In genomic region chr4:113692809-113693411, GRCh38 we compare ENCODE assay signal across 9 cellular contexts.
DNase-seq lines count a peak whose midpoint lies in the region; ATAC-seq and TF ChIP-seq lines count a peak whose summit lies in the region.
"Had no signal": no experiment of that assay in that cellular context is flagged by ENCODE, and none has a peak within 500 bp of the region (broad histone marks: within the 10 kb centered on the region; RNA-seq: fewer than 3 reads in every experiment).

No MANE protein-coding gene starts in this region.

- peak overlapping the region in 3 of 4 donors; percentile 10 to 39 (median 16) for H3K4me3 Mint-ChIP-seq in CD4-positive, CD25-positive, alpha-beta regulatory T cell
- H3K4me3 Mint-ChIP-seq: brain had no signal

- ATAC-seq in CD4-positive, CD25-positive, alpha-beta regulatory T cell (ENCODE audit: low read depth in 2 of 2): peak in 1 of 2 donors; percentile 48
- ATAC-seq in GM21367 (IDR thresholded peaks at IDR 0.05; ENCODE audit: unreplicated experiment) (peak; percentile 70), HG03521 (IDR thresholded peaks at IDR 0.05; ENCODE audit: unreplicated experiment) (peak; percentile 66)

- H3K4me1 ChIP-seq in CD4-positive, CD25-positive, alpha-beta regulatory T cell (ENCODE audit: control insufficient read depth, insufficient read depth, low read length, poor library complexity, severe bottlenecking): peaks cover 11% of the 10 kb centered on the region
- H3K4me1 ChIP-seq in effector memory CD4-positive, alpha-beta T cell (ENCODE audit: control insufficient read depth, insufficient read depth, low read length, poor library complexity, severe bottlenecking): peaks cover 5% of the 10 kb centered on the region
- H3K4me1 ChIP-seq in Peyer's patch: peaks cover 0 to 11% (median 2%) of the 10 kb centered on the region in 4 donors

- peaks cover 38 to 39% (median 38%) of the 10 kb centered on the region in 4 donors for H3K4me1 Mint-ChIP-seq in CD4-positive, CD25-positive, alpha-beta regulatory T cell

- H3K27me3 ChIP-seq in CD4-positive, CD25-positive, alpha-beta regulatory T cell (ENCODE audit: control insufficient read depth, insufficient read depth, low read length): no peaks in the 10 kb centered on the region
- H3K27me3 ChIP-seq in effector memory CD4-positive, alpha-beta T cell (replicated peaks; ENCODE audit: control insufficient read depth, insufficient read depth, low read length, poor library complexity, severe bottlenecking): no peaks in the 10 kb centered on the region
- H3K27me3 ChIP-seq in Peyer's patch: no peaks in the 10 kb centered on the region

- H3K27ac ChIP-seq in CD4-positive, CD25-positive, alpha-beta regulatory T cell (ENCODE audit: insufficient read depth, low read length, poor library complexity, severe bottlenecking): peak overlapping the region; percentile 44
- H3K27ac ChIP-seq in effector memory CD4-positive, alpha-beta T cell (ENCODE audit: insufficient read depth, low read length, poor library complexity, severe bottlenecking): no peak overlapping the region
- H3K27ac ChIP-seq in Peyer's patch: peak overlapping the region in 1 of 4 donors; percentile 27

- peaks cover 9% of the 10 kb centered on the region for H3K36me3 Mint-ChIP-seq in CD4-positive, CD25-positive, alpha-beta regulatory T cell

- peak in 1 of 3 donors; percentile 44 for DNase-seq in CD4-positive, CD25-positive, alpha-beta regulatory T cell
- DNase-seq in effector memory CD4-positive, alpha-beta T cell: no peak
- no peak for DNase-seq in Peyer's patch
- no peak for DNase-seq in GOT3 (lab: John Stamatoyannopoulos, UW)
- DNase-seq in activated T-cell treated with anti-CD3 and anti-CD28 coated beads, Interleukin-2, amount 50 U/mL, for 1 hour: no peak
- no peak for DNase-seq in stimulated activated CD4-positive, alpha-beta T cell treated with anti-CD3 and anti-CD28 coated beads, Interleukin-4, amount 100 ng/mL, for 4 hours

- H3K27me3 Mint-ChIP-seq in CD4-positive, CD25-positive, alpha-beta regulatory T cell: no peaks in the 10 kb centered on the region
- H3K27me3 Mint-ChIP-seq: brain had no signal

- TF ChIP-seq POLR2A in Peyer's patch (IDR thresholded peaks at IDR 0.05): no peak

- H3K4me3 ChIP-seq in CD4-positive, CD25-positive, alpha-beta regulatory T cell (ENCODE audit: low read depth, low read length): peak overlapping the region; percentile 33
- peak overlapping the region; percentile 11 for H3K4me3 ChIP-seq in effector memory CD4-positive, alpha-beta T cell (ENCODE audit: insufficient read depth, low read depth, low read length, poor library complexity, severe bottlenecking)
- no peak overlapping the region for H3K4me3 ChIP-seq in Peyer's patch

- H3K27ac Mint-ChIP-seq in CD4-positive, CD25-positive, alpha-beta regulatory T cell: peak overlapping the region; percentile 18 to 82 (median 27)

- no peak for TF ChIP-seq CTCF in Peyer's patch (IDR thresholded peaks at IDR 0.05)

- no peaks in the 10 kb centered on the region for H3K36me3 ChIP-seq in CD4-positive, CD25-positive, alpha-beta regulatory T cell (ENCODE audit: control insufficient read depth, insufficient read depth, low read length)
- no peaks in the 10 kb centered on the region for H3K36me3 ChIP-seq in effector memory CD4-positive, alpha-beta T cell (ENCODE audit: control insufficient read depth, insufficient read depth, low read length)
- H3K36me3 ChIP-seq in Peyer's patch: no peaks in the 10 kb centered on the region

- no peaks in the 10 kb centered on the region for H3K9me3 ChIP-seq in CD4-positive, CD25-positive, alpha-beta regulatory T cell (ENCODE audit: control insufficient read depth in 2 of 2, low read length in 2 of 2)
- no peaks in the 10 kb centered on the region for H3K9me3 ChIP-seq in effector memory CD4-positive, alpha-beta T cell (ENCODE audit: control insufficient read depth, low read length)
- no peaks in the 10 kb centered on the region for H3K9me3 ChIP-seq in Peyer's patch

- H3K9me3 Mint-ChIP-seq in CD4-positive, CD25-positive, alpha-beta regulatory T cell: no peaks in the 10 kb centered on the region
- H3K9me3 Mint-ChIP-seq: brain had no signal

Comparison
In these comparisons a context has a peak if more than half of its experiments do, and no peak if none do; other contexts are left out.
1. H3K4me3 ChIP-seq: peak in CD4-positive, CD25-positive, alpha-beta regulatory T cell (single experiment) and effector memory CD4-positive, alpha-beta T cell (single experiment); none in Peyer's patch (0 of 4).